In genomic region chr6:167512926-167513325, GRCh38 we compare ENCODE assay signal across 13 cellular contexts.
"Had no signal": no experiment of that assay in that cellular context is flagged by ENCODE, and none has a peak within 500 bp of the region (broad histone marks: within the 10 kb centered on the region; RNA-seq: fewer than 3 reads in every experiment).

No MANE protein-coding gene starts in this region.

- H3K4me1 ChIP-seq: gastroesophageal sphincter, heart right ventricle, parathyroid adenoma, thyroid gland had no signal

- ATAC-seq: activated naive CD4-positive, alpha-beta T cell treated with anti-CD3 and anti-CD28 coated beads, Interleukin-2, amount 50 U/mL, for 72 hours; activated T-cell treated with anti-CD3 and anti-CD28 coated beads, Interleukin-2, amount 50 U/mL, for 72 hours; gastroesophageal sphincter; heart right ventricle; left colon had no signal

- H3K9ac ChIP-seq: parathyroid adenoma had no signal

- H3K9me3 ChIP-seq: gastroesophageal sphincter, heart right ventricle, thyroid gland had no signal

- DNase-seq: activated CD4-positive, alpha-beta T cell treated with anti-CD3 and anti-CD28 coated beads, Interleukin-2, amount 10 ng/mL, durations not matched to agents 7 days and 5 days; activated CD8-positive, alpha-beta memory T cell treated with anti-CD3 and anti-CD28 coated beads, Interleukin-2, amount 50 U/mL, for 48 hours; activated gamma-delta T cell; activated T-cell treated with anti-CD3 and anti-CD28 coated beads, Interleukin-2, amount 50 U/mL, for 72 hours; heart right ventricle; left colon; stimulated activated CD4-positive, alpha-beta T cell treated with anti-CD3 and anti-CD28 coated beads, Interleukin-12 subunit alpha, Interleukin-12 subunit beta, amount 100 ng/mL, for 4 hours; stimulated activated CD4-positive, alpha-beta T cell treated with anti-CD3 and anti-CD28 coated beads, Interleukin-2, amount 100 ng/mL, for 24 hours; thyroid gland had no signal

- H3K27ac ChIP-seq: gastroesophageal sphincter, heart right ventricle, parathyroid adenoma, thyroid gland had no signal

- H3K27me3 ChIP-seq: thyroid gland had no signal

- H3K4me3 ChIP-seq: gastroesophageal sphincter, heart right ventricle, lung, thyroid gland had no signal

- H3K36me3 ChIP-seq: gastroesophageal sphincter, heart right ventricle, thyroid gland had no signal
